In the genomic region with DNA sequence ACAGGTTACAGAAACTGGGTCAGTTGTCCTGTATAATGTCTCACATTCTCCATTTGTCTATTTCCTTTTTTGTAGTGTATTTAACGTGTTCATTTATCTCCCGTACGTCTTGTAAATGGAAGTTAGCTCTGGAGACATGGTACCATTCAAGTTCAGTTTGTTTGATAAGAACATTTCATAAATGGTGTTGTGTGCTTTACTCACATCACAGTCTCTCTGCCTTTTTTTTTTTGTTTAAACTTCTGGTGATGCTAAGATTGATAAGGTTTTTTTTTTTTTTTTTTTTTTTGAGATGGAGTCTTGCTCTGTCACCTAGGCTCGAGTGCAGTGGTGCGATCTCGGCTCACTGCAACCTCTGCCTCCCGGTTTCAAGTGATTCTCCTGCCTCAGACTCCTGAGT, we compare ENCODE assay signal across 14 cellular contexts. TPM values are rescaled to one million over a fixed set of nuclear protein-coding genes. Genes with fewer than 3 reads are reported as not detected.
A peak's percentile ranks its signal among the peaks of the same experiment; 100 is the strongest.
DNase-seq lines count a peak whose midpoint lies in the region; ATAC-seq lines count a peak whose summit lies in the region.
"Had no signal": no experiment of that assay in that cellular context is flagged by ENCODE, and none has a peak within 500 bp of the region (broad histone marks: within the 10 kb centered on the region; RNA-seq: fewer than 3 reads in every experiment).

No MANE protein-coding gene starts in this region.

- ATAC-seq in central memory CD8-positive, alpha-beta T cell (replicated peaks; ENCODE audit: extremely low read depth, poor library complexity, severe bottlenecking), result no peak
- ATAC-seq: HepG2 had no signal

- peak overlapping the region; percentile 24 for H3K27ac Mint-ChIP-seq in T-helper 1 cell treated with Interleukin-12 subunit alpha and Interleukin-12 subunit beta and Interleukin-4 antibody, amounts not matched to agents 30 μg/mL and 1 μg/mL, for 36 hours
- peak overlapping the region; percentile 7 for H3K27ac Mint-ChIP-seq in central memory CD8-positive, alpha-beta T cell (ENCODE audit: low read depth)
- H3K27ac Mint-ChIP-seq: CD14-positive monocyte; CD4-positive, alpha-beta memory T cell; IgD-negative memory B cell had no signal

- H3K4me1 Mint-ChIP-seq in T-helper 1 cell treated with Interleukin-12 subunit alpha and Interleukin-12 subunit beta and Interleukin-4 antibody, amounts not matched to agents 30 μg/mL and 1 μg/mL, for 36 hours (ENCODE audit: low read depth), result peaks cover 6% of the 10 kb centered on the region
- peaks cover 15% of the 10 kb centered on the region for H3K4me1 Mint-ChIP-seq in central memory CD8-positive, alpha-beta T cell
- H3K4me1 Mint-ChIP-seq: CD14-positive monocyte had no signal

- H3K27me3 Mint-ChIP-seq in T-helper 1 cell treated with Interleukin-12 subunit alpha and Interleukin-12 subunit beta and Interleukin-4 antibody, amounts not matched to agents 30 μg/mL and 1 μg/mL, for 36 hours (ENCODE audit: low read depth), result no peaks in the 10 kb centered on the region
- H3K27me3 Mint-ChIP-seq in central memory CD8-positive, alpha-beta T cell, result no peaks in the 10 kb centered on the region
- H3K27me3 Mint-ChIP-seq: CD4-positive, alpha-beta memory T cell; IgD-negative memory B cell had no signal

- DNase-seq in T-helper 1 cell, result no peak
- DNase-seq in SK-N-DZ (ENCODE audit: low spot score), result peak; percentile 75
- DNase-seq in central memory CD8-positive, alpha-beta T cell (ENCODE audit: low spot score in 2 of 2), result no peak
- DNase-seq in HPDE6-E6E7 (ENCODE audit: extremely low spot score), result no peak
- DNase-seq in 8988T, result no peak
- DNase-seq in islet precursor cell, result no peak
- DNase-seq: CD4-positive, alpha-beta memory T cell; DMS153; DMS79; GDM1 had no signal

- no peak overlapping the region for H3K4me3 Mint-ChIP-seq in T-helper 1 cell treated with Interleukin-12 subunit alpha and Interleukin-12 subunit beta and Interleukin-4 antibody, amounts not matched to agents 30 μg/mL and 1 μg/mL, for 36 hours
- H3K4me3 Mint-ChIP-seq in central memory CD8-positive, alpha-beta T cell, result no peak overlapping the region
- H3K4me3 Mint-ChIP-seq: CD14-positive monocyte; CD4-positive, alpha-beta memory T cell; IgD-negative memory B cell had no signal

- H3K9me3 Mint-ChIP-seq in T-helper 1 cell treated with Interleukin-12 subunit alpha and Interleukin-12 subunit beta and Interleukin-4 antibody, amounts not matched to agents 30 μg/mL and 1 μg/mL, for 36 hours, result no peaks in the 10 kb centered on the region
- no peaks in the 10 kb centered on the region for H3K9me3 Mint-ChIP-seq in central memory CD8-positive, alpha-beta T cell
- H3K9me3 Mint-ChIP-seq: CD4-positive, alpha-beta memory T cell; IgD-negative memory B cell had no signal

- H3K36me3 Mint-ChIP-seq in T-helper 1 cell treated with Interleukin-12 subunit alpha and Interleukin-12 subunit beta and Interleukin-4 antibody, amounts not matched to agents 30 μg/mL and 1 μg/mL, for 36 hours (ENCODE audit: low read depth), result no peaks in the 10 kb centered on the region
- H3K36me3 Mint-ChIP-seq in central memory CD8-positive, alpha-beta T cell (ENCODE audit: insufficient read depth), result peaks cover 4% of the 10 kb centered on the region
- H3K36me3 Mint-ChIP-seq: CD4-positive, alpha-beta memory T cell had no signal

RNA-seq across cellular contexts. Expression of gene UBR3, which starts 41.7 kb away (rescaled TPM):
- 13.9 and 14.4 TPM in 2 replicates for polyA plus RNA-seq in SK-N-DZ (2014; cell fraction: cytosol; rRNA removed)
- polyA plus RNA-seq in SK-N-DZ (2014; cell fraction: nucleus; rRNA removed), result 24.3 and 25.0 TPM in 2 replicates

RNA-seq across cellular contexts. Expression of gene METTL5, which starts 44.2 kb away (rescaled TPM):
- 90.3 and 99.1 TPM in 2 replicates for polyA plus RNA-seq in SK-N-DZ (2014; cell fraction: cytosol; rRNA removed)
- 69.3 and 75.2 TPM in 2 replicates for polyA plus RNA-seq in SK-N-DZ (2014; cell fraction: nucleus; rRNA removed)
